ENCODE assay signal across 23 cellular contexts in genomic region chr9:11144750-11145149, GRCh38.
"Had no signal": no experiment of that assay in that cellular context is flagged by ENCODE, and none has a peak within 500 bp of the region (broad histone marks: within the 10 kb centered on the region; RNA-seq: fewer than 3 reads in every experiment).

No MANE protein-coding gene starts in this region.

- H3K4me1 ChIP-seq: SJSA1 had no signal

- H3K27me3 Mint-ChIP-seq: T-cell had no signal

- H3K4me3 Mint-ChIP-seq: T-cell had no signal

- H3K36me3 Mint-ChIP-seq: T-cell had no signal

- H3K9me3 ChIP-seq: MG63, SJSA1, SK-N-SH had no signal

- FAIRE-seq: RCC 7860 had no signal

- H3K27ac ChIP-seq: SJSA1 had no signal

- H3K27ac Mint-ChIP-seq: T-cell had no signal

- H3K4me3 ChIP-seq: MG63, SJSA1 had no signal

- ATAC-seq: T-cell had no signal

- H3K27me3 ChIP-seq: MG63, SJSA1 had no signal

- H3K9ac ChIP-seq: SK-N-SH had no signal

- H3K4me2 ChIP-seq: SK-N-SH had no signal

- H3K4me1 Mint-ChIP-seq: T-cell had no signal

- H3K36me3 ChIP-seq: MG63, SJSA1 had no signal

- DNase-seq: Karpas-422, KG1, MG63, NCI-H1092, NCI-H1105 treated with DMSO at 0.1 percent for 48 hours, NCI-H1417 treated with DMSO at 0.1 percent for 48 hours, NCI-H146, NCI-H1694 treated with DMSO at 0.1 percent for 48 hours, NCI-H1930, NCI-H2081, NCI-H2107, NCI-H345, NCI-H446 treated with DMSO at 0.1 percent for 48 hours, NCI-H510A treated with DMSO at 0.1 percent for 48 hours, NCI-H526, Right ventricle myocardium superior, RPMI8226, SIG-M5, SK-N-SH, SW 1271, T-cell had no signal
